ENCODE assay signal across 16 cellular contexts in genomic region chr10:16987976-16988610, GRCh38.
DNase-seq lines count a peak whose midpoint lies in the region; ATAC-seq, FAIRE-seq and TF ChIP-seq lines count a peak whose summit lies in the region.
"Had no signal": no experiment of that assay in that cellular context is flagged by ENCODE, and none has a peak within 500 bp of the region (broad histone marks: within the 10 kb centered on the region; RNA-seq: fewer than 3 reads in every experiment).

No MANE protein-coding gene starts in this region.

- H3K23ac ChIP-seq in IMR-90 (ENCODE audit: low read depth, low read length), result peak overlapping the region; percentile 89

- H2AFZ ChIP-seq in IMR-90 (replicated peaks; ENCODE audit: low read length, poor library complexity) (peak overlapping the region; percentile 75), K562 (ENCODE audit: low read depth, low read length) (peak overlapping the region; percentile 69), keratinocyte (ENCODE audit: control insufficient read depth, low read length) (no peak overlapping the region), smooth muscle cell (ENCODE audit: low read depth) (peak overlapping the region; percentile 20)

- peak overlapping the region; percentile 94 for H3K4ac ChIP-seq in IMR-90 (ENCODE audit: low read depth, low read length)

- POLR2A ChIA-PET in IMR-90 (lab: Charles Lee; ENCODE audit: unreplicated experiment) (interaction anchor here (0.5 to 2.9 kb wide), 4 partner anchors 11 to 241 kb away, joined by 3 to 21 read pairs (median 14); partner anchors contain the start of gene VIM), K562 (lab: Yijun Ruan, JAX) (no interaction called here)
- POLR2A ChIA-PET in CD8-positive, alpha-beta memory T cell (lab: Charles Lee), result no interaction called here

- dilution Hi-C loops in IMR-90 (cut with HindIII; ENCODE audit: low sequenced_read_pairs, unreplicated experiment), result no loop called here
- dilution Hi-C loops in keratinocyte (cut with MboI; ENCODE audit: extremely low pct_ligation_motif_present, low sequenced_read_pairs), result no loop called here

- H3K27me3 ChIP-seq in IMR-90 (ENCODE audit: control insufficient read depth, insufficient read depth, low read length) (no peaks in the 10 kb centered on the region), K562 (ENCODE audit: control insufficient read depth in 2 of 2, insufficient read depth in 2 of 2, low read length in 2 of 2) (no peaks in the 10 kb centered on the region), keratinocyte (ENCODE audit: control insufficient read depth, extremely low read depth, insufficient read depth, low read length) (no peaks in the 10 kb centered on the region), smooth muscle cell (ENCODE audit: low read depth) (no peaks in the 10 kb centered on the region), body of pancreas (no peaks in the 10 kb centered on the region)
- H3K27me3 ChIP-seq in CD8-positive, alpha-beta memory T cell (ENCODE audit: insufficient read depth, low read length, poor library complexity, severe bottlenecking), result no peaks in the 10 kb centered on the region
- H3K27me3 ChIP-seq: BLaER1 treated with 17β-estradiol and CSF1 and Interleukin-3, amounts not matched to agents 10 nM and 100 nM; neutrophil had no signal

- peak overlapping the region; percentile 95 for H3K27ac ChIP-seq in IMR-90 (ENCODE audit: insufficient read depth, low read length)
- no peak overlapping the region for H3K27ac ChIP-seq in K562 (ENCODE audit: extremely low read depth, low read depth, low read length)
- no peak overlapping the region for H3K27ac ChIP-seq in keratinocyte (ENCODE audit: control insufficient read depth, insufficient read depth, low read length)
- peak overlapping the region; percentile 98 for H3K27ac ChIP-seq in smooth muscle cell (ENCODE audit: low read depth)
- no peak overlapping the region for H3K27ac ChIP-seq in body of pancreas
- H3K27ac ChIP-seq in CD8-positive, alpha-beta memory T cell (ENCODE audit: low read depth, low read length), result no peak overlapping the region
- H3K27ac ChIP-seq: BLaER1 treated with 17β-estradiol and CSF1 and Interleukin-3, amounts not matched to agents 10 nM and 100 nM; neutrophil had no signal

- peak overlapping the region; percentile 97 for H4K5ac ChIP-seq in IMR-90 (ENCODE audit: low read depth, low read length)

- H2BK120ac ChIP-seq in IMR-90 (ENCODE audit: low read depth, low read length), result peak overlapping the region; percentile 99

- no peak for TF ChIP-seq CTCF in IMR-90 (conservative IDR thresholded peaks at IDR 0.05; ENCODE audit: low read depth, low read length)
- no peak for TF ChIP-seq CTCF in K562 (IDR thresholded peaks at IDR 0.05 in 2 of 3, conservative IDR thresholded peaks at IDR 0.05 in 1 of 3; ENCODE audit: insufficient read depth in 2 of 3, low read depth in 1 of 3, low read length in 3 of 3)
- TF ChIP-seq CTCF in keratinocyte (optimal IDR thresholded peaks at IDR 0.05 in 1 of 3, IDR thresholded peaks at IDR 0.05 in 1 of 3, conservative IDR thresholded peaks at IDR 0.05 in 1 of 3; ENCODE audit: extremely low read depth in 1 of 3, insufficient read depth in 2 of 3, low read length in 3 of 3), result no peak
- TF ChIP-seq CTCF in smooth muscle cell (IDR thresholded peaks at IDR 0.05; ENCODE audit: borderline replicate concordance, insufficient read depth, poor library complexity, severe bottlenecking), result no peak
- TF ChIP-seq CTCF in body of pancreas (IDR thresholded peaks at IDR 0.05), result no peak

- no peak for TF ChIP-seq RAD21 in IMR-90 (IDR thresholded peaks at IDR 0.05; ENCODE audit: low read length)
- TF ChIP-seq RAD21 in K562 (CRISPR knock-in tag; conservative IDR thresholded peaks at IDR 0.05 in 1 of 2, IDR thresholded peaks at IDR 0.05 in 1 of 2), result no peak

- H3K4me1 Mint-ChIP-seq in CD8-positive, alpha-beta memory T cell, result no peaks in the 10 kb centered on the region

- WGBS in IMR-90 (ENCODE audit: extremely low coverage in 2 of 2, insufficient read length in 1 of 2), 2 experiments, result 72% methylated on average over 2 of the region's 8 CpGs; no CpG with 5 or more reads in 1 of the 2 experiments
- 65% methylated on average over 8 of the region's 8 CpGs for WGBS in K562 (ENCODE audit: insufficient coverage, low coverage, missing lambda C conversion rate)
- 36% methylated on average over 8 of the region's 8 CpGs for WGBS in smooth muscle cell (ENCODE audit: low lambda C conversion rate)
- 80 to 93% methylated on average over 8 of the region's 8 CpGs for WGBS in body of pancreas, 2 donors

- DNase-seq in IMR-90 (no peak), K562 (ENCODE audit: extremely low read depth in 1 of 4, low spot score in 3 of 4) (no peak), keratinocyte (ENCODE audit: low read depth, low spot score) (no peak), smooth muscle cell (lab: John Stamatoyannopoulos, UW; ENCODE audit: unreplicated experiment) (no peak), dermis blood vessel endothelial cell (no peak), body of pancreas (no peak)
- DNase-seq in CD8-positive, alpha-beta memory T cell, result no peak
- DNase-seq: activated CD8-positive, alpha-beta memory T cell treated with anti-CD3 and anti-CD28 coated beads for 24 hours; activated gamma-delta T cell treated with Interleukin-2 at 50 U/mL for 16 hours; MV-4-11; NCI-H2107; NCI-H774 had no signal

- no peaks in the 10 kb centered on the region for H3K9me3 Mint-ChIP-seq in CD8-positive, alpha-beta memory T cell

- TF ChIP-seq POLR2A in IMR-90 (IDR thresholded peaks at IDR 0.05; ENCODE audit: low read depth, low read length), result no peak
- TF ChIP-seq POLR2A in K562 (conservative IDR thresholded peaks at IDR 0.05), result no peak
- no peak for TF ChIP-seq POLR2A in body of pancreas (IDR thresholded peaks at IDR 0.05)

- peak overlapping the region; percentile 97 for H2AK5ac ChIP-seq in IMR-90 (ENCODE audit: low read depth, low read length)

- peak overlapping the region; percentile 88 for H2BK15ac ChIP-seq in IMR-90 (ENCODE audit: low read depth, low read length)

- H3F3A ChIP-seq in smooth muscle cell (ENCODE audit: low read depth), result peaks cover 20% of the 10 kb centered on the region

- H3K27me3 Mint-ChIP-seq in CD8-positive, alpha-beta memory T cell, result no peaks in the 10 kb centered on the region
- H3K27me3 Mint-ChIP-seq: type B pancreatic cell had no signal

- H3K27ac Mint-ChIP-seq in CD8-positive, alpha-beta memory T cell, result no peak overlapping the region

- TF ChIP-seq EP300 in K562 (IDR thresholded peaks at IDR 0.05; ENCODE audit: low read length), result no peak

- H3K4me3 ChIP-seq in IMR-90 (ENCODE audit: insufficient read depth, low read depth, low read length) (no peak overlapping the region), K562 (no peak overlapping the region), keratinocyte (ENCODE audit: control insufficient read depth in 2 of 3, extremely low read depth in 1 of 3, insufficient read depth in 2 of 3, low read depth in 1 of 3, low read length in 3 of 3) (no peak overlapping the region), smooth muscle cell (no peak overlapping the region), body of pancreas (no peak overlapping the region)
- no peak overlapping the region for H3K4me3 ChIP-seq in CD8-positive, alpha-beta memory T cell (ENCODE audit: low read length)
- H3K4me3 ChIP-seq: BLaER1 treated with 17β-estradiol and CSF1 and Interleukin-3, amounts not matched to agents 10 nM and 100 nM had no signal

- peaks cover 0 to 18% of the 10 kb centered on the region in 2 experiments; a peak in 2 of 4 replicates for H3K79me1 ChIP-seq in IMR-90 (ENCODE audit: low read depth in 1 of 2, low read length in 2 of 2)

- H3K36me3 ChIP-seq in IMR-90 (ENCODE audit: control insufficient read depth, insufficient read depth, low read length) (no peaks in the 10 kb centered on the region), K562 (ENCODE audit: control insufficient read depth, insufficient read depth, low read length) (no peaks in the 10 kb centered on the region), keratinocyte (ENCODE audit: control insufficient read depth in 2 of 2, extremely low read depth in 1 of 2, insufficient read depth in 2 of 2, low read length in 2 of 2) (no peaks in the 10 kb centered on the region), smooth muscle cell (ENCODE audit: low read depth) (no peaks in the 10 kb centered on the region), body of pancreas (replicated peaks in 1 of 2; ENCODE audit: insufficient read depth in 1 of 2, low read depth in 2 of 2) (no peaks in the 10 kb centered on the region)
- no peaks in the 10 kb centered on the region for H3K36me3 ChIP-seq in CD8-positive, alpha-beta memory T cell (ENCODE audit: insufficient read depth, low read length)
- H3K36me3 ChIP-seq: BLaER1 treated with 17β-estradiol and CSF1 and Interleukin-3, amounts not matched to agents 10 nM and 100 nM; neutrophil had no signal

- BruUV-seq in IMR-90 (replicated peaks; lab: Mats Ljungman, UMichigan) (no TSS peak), K562 (replicated peaks; lab: Mats Ljungman, UMichigan) (no TSS peak)

- H3K79me2 ChIP-seq in K562 (ENCODE audit: control insufficient read depth, insufficient read depth, low read length), result no peaks in the 10 kb centered on the region
- no peaks in the 10 kb centered on the region for H3K79me2 ChIP-seq in keratinocyte (ENCODE audit: control insufficient read depth, insufficient read depth, low read length)
- no peaks in the 10 kb centered on the region for H3K79me2 ChIP-seq in smooth muscle cell (ENCODE audit: low read depth)

- H2AK9ac ChIP-seq in IMR-90 (replicated peaks; ENCODE audit: low read depth, low read length, poor library complexity), result peak overlapping the region; percentile 88

- no peak for ATAC-seq in IMR-90 (ENCODE audit: low read depth)
- ATAC-seq in K562, result peak; percentile 55
- ATAC-seq in GM18909 (IDR thresholded peaks at IDR 0.05; ENCODE audit: poor library complexity, unreplicated experiment), result no peak
- no peak for ATAC-seq in body of pancreas

- H3K4me1 ChIP-seq in IMR-90 (ENCODE audit: control insufficient read depth, insufficient read depth, low read length), result peaks cover 27% of the 10 kb centered on the region
- H3K4me1 ChIP-seq in K562 (replicated peaks in 1 of 2; ENCODE audit: control insufficient read depth in 2 of 2, insufficient read depth in 2 of 2, low read length in 2 of 2), result peaks cover 0 to 7% of the 10 kb centered on the region in 2 experiments; a peak in 3 of 5 replicates
- H3K4me1 ChIP-seq in keratinocyte (ENCODE audit: control insufficient read depth, extremely low read depth, insufficient read depth, low read length), result peaks cover 16% of the 10 kb centered on the region
- H3K4me1 ChIP-seq in smooth muscle cell (ENCODE audit: low read depth), result peaks cover 31% of the 10 kb centered on the region
- no peaks in the 10 kb centered on the region for H3K4me1 ChIP-seq in body of pancreas
- no peaks in the 10 kb centered on the region for H3K4me1 ChIP-seq in CD8-positive, alpha-beta memory T cell (ENCODE audit: insufficient read depth, low read length)
- H3K4me1 ChIP-seq: BLaER1 treated with 17β-estradiol and CSF1 and Interleukin-3, amounts not matched to agents 10 nM and 100 nM had no signal

- no peaks in the 10 kb centered on the region for H3K9me3 ChIP-seq in IMR-90 (ENCODE audit: control insufficient read depth, insufficient read depth, low read length)
- 0 out of 2 replicates have a peak, but pooled peaks cover 2% of the 10 kb centered on the region for H3K9me3 ChIP-seq in K562 (replicated peaks; ENCODE audit: control insufficient read depth, insufficient read depth, low read depth, low read length)
- no peaks in the 10 kb centered on the region for H3K9me3 ChIP-seq in keratinocyte (ENCODE audit: control insufficient read depth, low read depth, low read length)
- H3K9me3 ChIP-seq in smooth muscle cell (replicated peaks; ENCODE audit: low read depth), result no peaks in the 10 kb centered on the region
- H3K9me3 ChIP-seq in body of pancreas, result no peaks in the 10 kb centered on the region
- H3K9me3 ChIP-seq in CD8-positive, alpha-beta memory T cell (ENCODE audit: low read length), result no peaks in the 10 kb centered on the region
- H3K9me3 ChIP-seq: neutrophil had no signal

- CTCF ChIA-PET in IMR-90 (lab: Yijun Ruan, JAX), result no interaction called here
- CTCF ChIA-PET in K562 (lab: Yijun Ruan, JAX; ENCODE audit: low intra/inter-chr PET ratio), result no interaction called here
- CTCF ChIA-PET in CD8-positive, alpha-beta memory T cell (lab: Charles Lee), result interaction anchor here (0.6 kb wide), 1 partner anchor 197 kb away, joined by 3 read pairs; no protein-coding TSS in a partner anchor

- FAIRE-seq in K562 (lab: Jason Lieb, UNC) (peak; percentile 65), keratinocyte (lab: Jason Lieb, UNC) (peak; percentile 23)

- H3K4me3 Mint-ChIP-seq in CD8-positive, alpha-beta memory T cell, result no peak overlapping the region
- H3K4me3 Mint-ChIP-seq: type B pancreatic cell had no signal

- peak overlapping the region; percentile 100 for H4K91ac ChIP-seq in IMR-90 (ENCODE audit: insufficient read depth, low read depth, low read length)

- H4K20me1 ChIP-seq in IMR-90 (ENCODE audit: insufficient read depth, low read length) (no peaks in the 10 kb centered on the region), K562 (replicated peaks; ENCODE audit: control insufficient read depth, insufficient read depth, low read length) (no peaks in the 10 kb centered on the region), keratinocyte (ENCODE audit: control insufficient read depth, extremely low read depth, insufficient read depth, low read length) (no peaks in the 10 kb centered on the region), smooth muscle cell (ENCODE audit: low read depth) (no peaks in the 10 kb centered on the region)
- H4K20me1 ChIP-seq: BLaER1 treated with 17β-estradiol and CSF1 and Interleukin-3, amounts not matched to agents 10 nM and 100 nM had no signal

- in situ Hi-C loops in IMR-90 (cut with MboI; ENCODE audit: low sequenced_read_pairs) (no loop called here), K562 (cut with MboI) (no loop called here)

- peaks cover 1 to 9% (median 2%) of the 10 kb centered on the region in 3 donors for H3K36me3 Mint-ChIP-seq in CD8-positive, alpha-beta memory T cell
- H3K36me3 Mint-ChIP-seq: type B pancreatic cell had no signal

- H3K9ac ChIP-seq in IMR-90 (ENCODE audit: low read depth, low read length) (peak overlapping the region; percentile 37; the same call in 1 of the 2 replicates), K562 (ENCODE audit: insufficient read depth in 1 of 2, low read depth in 2 of 2, low read length in 2 of 2) (no peak overlapping the region), keratinocyte (ENCODE audit: control insufficient read depth, extremely low read depth, insufficient read depth, low read length) (no peak overlapping the region), smooth muscle cell (ENCODE audit: low read depth) (peak overlapping the region; percentile 87)
- H3K9ac ChIP-seq: BLaER1 treated with 17β-estradiol and CSF1 and Interleukin-3, amounts not matched to agents 10 nM and 100 nM had no signal

- peak overlapping the region; percentile 91 for H3K14ac ChIP-seq in IMR-90 (replicated peaks; ENCODE audit: low read depth, low read length)

- peak overlapping the region; percentile 94 to 96 for H4K8ac ChIP-seq in IMR-90 (ENCODE audit: low read depth in 2 of 2, low read length in 2 of 2)

- H2BK5ac ChIP-seq in IMR-90 (ENCODE audit: low read depth, low read length, poor library complexity, severe bottlenecking), result peak overlapping the region; percentile 99

- H3K4me2 ChIP-seq in IMR-90 (ENCODE audit: low read depth, low read length) (no peak overlapping the region), K562 (ENCODE audit: insufficient read depth, low read length) (no peak overlapping the region), keratinocyte (ENCODE audit: control insufficient read depth, extremely low read depth, insufficient read depth, low read depth, low read length) (no peak overlapping the region), smooth muscle cell (peak overlapping the region; percentile 58)
- H3K4me2 ChIP-seq: BLaER1 treated with 17β-estradiol and CSF1 and Interleukin-3, amounts not matched to agents 10 nM and 100 nM had no signal

- peak overlapping the region; percentile 97; the same call in 1 of the 2 replicates for H3K56ac ChIP-seq in IMR-90 (ENCODE audit: extremely low read depth, insufficient read depth, low read length)

- peak overlapping the region; percentile 99 for H2BK20ac ChIP-seq in IMR-90 (ENCODE audit: low read depth, low read length)

- intact Hi-C loops in IMR-90 (cut with micrococcal nuclease) (loop anchor here (1.0 to 5.0 kb wide), 2 partner anchors 35 to 239 kb away; partner anchors contain the start of gene VIM), K562 (cut with micrococcal nuclease) (no loop called here), body of pancreas (cut with DNase I) (no loop called here)

- H3K18ac ChIP-seq in IMR-90 (ENCODE audit: low read depth, low read length), result peak overlapping the region; percentile 97

- H3K9me1 ChIP-seq in IMR-90 (ENCODE audit: insufficient read depth, low read length), result peaks cover 17% of the 10 kb centered on the region
- H3K9me1 ChIP-seq in K562 (ENCODE audit: control insufficient read depth, insufficient read depth, low read length), result no peaks in the 10 kb centered on the region
- no peaks in the 10 kb centered on the region for H3K9me1 ChIP-seq in keratinocyte (ENCODE audit: control insufficient read depth, extremely low read depth, insufficient read depth, low read length)

Comparison
In these comparisons a context has a peak if more than half of its experiments do, and no peak if none do; other contexts are left out.
1. H3K27ac ChIP-seq: peak in IMR-90 (single experiment) and smooth muscle cell (single experiment); none in K562 (single experiment), keratinocyte (single experiment), body of pancreas (0 of 4) and CD8-positive, alpha-beta memory T cell (single experiment).
2. H3K9ac ChIP-seq: peak in IMR-90 (single experiment) and smooth muscle cell (single experiment); none in K562 (0 of 2) and keratinocyte (single experiment).